Comparison of ENCODE assay signal across 8 cellular contexts in the genomic region with DNA sequence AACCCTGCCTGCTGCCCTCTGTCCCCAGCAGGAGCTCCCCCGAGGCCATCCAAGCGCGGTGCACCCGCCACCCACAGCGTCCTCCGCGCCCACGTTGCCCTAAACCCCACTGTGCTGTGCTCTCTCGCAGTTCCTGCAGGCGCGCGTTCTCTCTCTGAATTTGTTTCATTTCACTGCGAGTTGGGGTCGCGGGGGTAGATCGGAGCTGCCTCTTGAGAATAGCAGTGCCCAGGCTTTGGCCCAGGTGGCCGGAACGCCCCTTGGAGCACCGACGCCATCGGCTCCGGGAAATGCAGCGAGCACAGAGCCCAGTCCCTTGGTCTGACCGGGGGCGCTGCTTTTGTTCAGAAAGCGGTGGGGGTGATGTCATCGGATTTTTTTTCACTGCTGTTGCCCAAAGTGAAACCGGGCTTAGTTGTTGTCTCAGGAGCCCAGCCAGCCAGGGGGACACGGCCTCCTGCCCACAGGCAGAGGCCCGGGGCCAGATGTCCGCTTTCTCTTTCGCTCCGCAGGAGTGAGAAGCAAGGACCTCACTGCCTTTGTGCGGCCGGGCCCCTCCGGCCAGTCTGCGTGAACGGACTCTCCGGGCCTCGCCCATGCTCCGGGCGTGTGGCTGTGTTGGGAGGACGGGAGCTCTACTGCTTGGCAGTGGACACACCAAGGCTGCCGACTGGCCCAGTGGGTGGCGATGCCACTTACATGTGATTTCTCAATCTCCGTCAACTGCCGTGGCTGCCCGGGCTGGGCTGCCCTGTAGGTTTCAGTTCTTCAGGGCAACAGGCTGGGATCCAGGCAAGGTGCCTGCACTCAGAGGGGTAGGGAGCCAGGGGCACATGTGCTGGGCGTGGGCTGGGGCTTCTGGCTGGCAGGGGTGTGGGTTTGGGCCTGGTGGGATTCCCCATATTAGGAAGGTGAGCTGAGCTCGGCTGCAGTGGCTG. TPM values are rescaled to one million over a fixed set of nuclear protein-coding genes. Genes with fewer than 3 reads are reported as not detected.
DNase-seq lines count a peak whose midpoint lies in the region; ATAC-seq and TF ChIP-seq lines count a peak whose summit lies in the region.

No MANE protein-coding gene starts in this region.

- H3K4me1 ChIP-seq in colonic mucosa: no peaks in the 10 kb centered on the region

- ATAC-seq in GM19455 (IDR thresholded peaks at IDR 0.05; ENCODE audit: unreplicated experiment): peak; percentile 71
- ATAC-seq in activated B cell treated with CpG ODN at 0.5 μM for 24 hours (ENCODE audit: low read depth): peak; percentile 76

- POLR2A ChIA-PET in activated B cell treated with CpG ODN at 0.5 μM for 24 hours (lab: Charles Lee): interaction anchor here (0.5 to 2.5 kb wide), 7 partner anchors 12 to 1416 kb away, joined by 4 to 21 read pairs (median 9); a partner anchor contains a TSS

- H3K36me3 ChIP-seq in colonic mucosa: no peaks in the 10 kb centered on the region

- peaks cover 29% of the 10 kb centered on the region for H3K36me3 Mint-ChIP-seq in activated B cell treated with CpG ODN at 0.5 μM for 24 hours (ENCODE audit: low read depth)

- H3K9me3 Mint-ChIP-seq in activated B cell treated with CpG ODN at 0.5 μM for 24 hours: no peaks in the 10 kb centered on the region

- TF ChIP-seq CTCF in activated B cell treated with CpG ODN at 0.5 μM for 24 hours (IDR thresholded peaks at IDR 0.05) (no peak), colonic mucosa (IDR thresholded peaks at IDR 0.05) (no peak)

- peaks cover 52% of the 10 kb centered on the region for H3K4me1 Mint-ChIP-seq in activated B cell treated with CpG ODN at 0.5 μM for 24 hours

- H3K27me3 Mint-ChIP-seq in activated B cell treated with CpG ODN at 0.5 μM for 24 hours: no peaks in the 10 kb centered on the region

- peak; percentile 16 to 96 (median 84) for DNase-seq in C1 segment of cervical spinal cord (lab: John Stamatoyannopoulos, UW)
- DNase-seq in HS-5 (ENCODE audit: low read depth): peak; percentile 60
- DNase-seq in activated B cell treated with CpG ODN at 0.5 μM for 24 hours: peak; percentile 39
- peak; percentile 51 for DNase-seq in colonic mucosa
- DNase-seq in left kidney (ENCODE audit: low read depth, low spot score): peak; percentile 78
- DNase-seq in stimulated activated CD4-positive, alpha-beta T cell treated with anti-CD3 and anti-CD28 coated beads, Interleukin-4, amount 100 ng/mL, for 24 hours: peak; percentile 35
- DNase-seq in NAMALWA (ENCODE audit: low spot score): no peak

- H3K27ac ChIP-seq in colonic mucosa: peak overlapping the region; percentile 70

- intact Hi-C loops in activated B cell treated with CpG ODN at 0.5 μM for 24 hours (cut with micrococcal nuclease): loop anchor here (1.0 kb wide), 4 partner anchors 13 to 84 kb away; a partner anchor contains a TSS
- intact Hi-C loops in colonic mucosa (cut with DNase I): no loop called here

- H3K27me3 ChIP-seq in colonic mucosa: no peaks in the 10 kb centered on the region

- H3K9me3 ChIP-seq in colonic mucosa: no peaks in the 10 kb centered on the region

- CTCF ChIA-PET in activated B cell treated with CpG ODN at 0.5 μM for 24 hours (lab: Charles Lee): interaction anchor here (1.4 to 2.5 kb wide), 2 partner anchors 12 to 33 kb away, joined by 3 to 6 read pairs; no protein-coding TSS in a partner anchor

- peak overlapping the region; percentile 32 for H3K4me3 ChIP-seq in colonic mucosa

- H3K9ac ChIP-seq in colonic mucosa (ENCODE audit: low read depth in 2 of 2, low read length in 2 of 2): peak overlapping the region; percentile 72 to 73

- peak overlapping the region; percentile 84 for H3K27ac Mint-ChIP-seq in activated B cell treated with CpG ODN at 0.5 μM for 24 hours

- H3K4me3 Mint-ChIP-seq in activated B cell treated with CpG ODN at 0.5 μM for 24 hours: peak overlapping the region; percentile 90

RNA-seq across cellular contexts. Expression of a gene that starts 43.2 kb away (rescaled TPM):
- total RNA-seq in activated B cell treated with CpG ODN at 0.5 μM for 24 hours (37.5 and 42.7 TPM in 2 replicates), colonic mucosa (10 to 100 TPM; 29.6 to 30.8 TPM)

RNA-seq across cellular contexts. Expression of a gene that starts 50.1 kb away (rescaled TPM):
- 98.3 and 111 TPM in 2 replicates for total RNA-seq in activated B cell treated with CpG ODN at 0.5 μM for 24 hours
- total RNA-seq in colonic mucosa: 10 to 100 TPM; 27.9 to 49.9 TPM
